8 cellular contexts compared by ENCODE assay signal in the genomic region with DNA sequence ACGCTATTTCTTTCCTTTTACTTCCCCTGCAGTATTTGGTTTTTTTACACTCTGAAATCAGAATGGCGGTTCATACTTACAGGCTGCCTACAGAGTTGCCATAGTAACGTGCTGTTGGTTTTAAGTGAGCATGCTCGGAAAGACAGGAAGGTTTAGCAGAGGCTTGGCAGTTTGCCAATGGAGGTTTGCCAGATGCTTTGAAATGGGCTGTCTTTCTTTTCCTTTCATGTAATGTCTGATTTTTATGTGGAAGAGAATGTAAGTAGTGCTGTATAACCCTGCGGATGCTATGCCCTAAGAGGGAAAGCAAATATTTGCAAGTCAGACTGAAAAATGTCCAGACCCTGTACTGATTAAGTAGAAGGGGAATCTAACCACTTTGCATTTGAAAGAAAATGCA. TPM values are rescaled to one million over a fixed set of nuclear protein-coding genes. Genes with fewer than 3 reads are reported as not detected.
DNase-seq lines count a peak whose midpoint lies in the region; ATAC-seq and TF ChIP-seq lines count a peak whose summit lies in the region.

No MANE protein-coding gene starts in this region.

- H3K9me3 ChIP-seq in AG04450 (ENCODE audit: control insufficient read depth, insufficient read depth, low read length) (no peaks in the 10 kb centered on the region), colonic mucosa (no peaks in the 10 kb centered on the region)

- CTCF ChIA-PET in AG04450 (lab: Charles Lee), result no interaction called here

- DNase-seq in AG04450 (ENCODE audit: low read depth, low spot score) (peak; percentile 94), NCI-H226 (peak; percentile 90), colonic mucosa (peak; percentile 93), left kidney (ENCODE audit: low read depth, low spot score) (peak; percentile 96)
- peak; percentile 85 for DNase-seq in activated CD4-positive, alpha-beta T cell treated with anti-CD3 and anti-CD28 coated beads for 48 hours
- peak; percentile 76 to 83 for DNase-seq in stimulated activated CD4-positive, alpha-beta T cell treated with anti-CD3 and anti-CD28 coated beads, Interleukin-2, amount 100 ng/mL, for 24 hours

- ATAC-seq in GM19025 (IDR thresholded peaks at IDR 0.05; ENCODE audit: low read depth, unreplicated experiment) (peak; percentile 63), HG03280 (IDR thresholded peaks at IDR 0.05; ENCODE audit: unreplicated experiment) (peak; percentile 96)

- H3K27me3 ChIP-seq in AG04450 (ENCODE audit: control insufficient read depth, insufficient read depth, low read length) (no peaks in the 10 kb centered on the region), colonic mucosa (no peaks in the 10 kb centered on the region)

- H3K36me3 ChIP-seq in colonic mucosa, result no peaks in the 10 kb centered on the region

- peak overlapping the region; percentile 17; the same call in 1 of the 2 replicates for H3K4me3 ChIP-seq in AG04450 (ENCODE audit: low read depth, low read length)
- no peak overlapping the region for H3K4me3 ChIP-seq in colonic mucosa

- TF ChIP-seq CTCF in AG04450 (IDR thresholded peaks at IDR 0.05; ENCODE audit: low read depth, low read length), result no peak
- TF ChIP-seq CTCF in colonic mucosa (IDR thresholded peaks at IDR 0.05), result no peak

- POLR2A ChIA-PET in AG04450 (lab: Yijun Ruan, JAX), result no interaction called here

- H3K9ac ChIP-seq in colonic mucosa (ENCODE audit: low read depth in 2 of 2, low read length in 2 of 2), result peak overlapping the region in 1 of 2 donors; percentile 26

- intact Hi-C loops in colonic mucosa (cut with DNase I), result no loop called here

- no peaks in the 10 kb centered on the region for H3K4me1 ChIP-seq in colonic mucosa

- H3K27ac ChIP-seq in AG04450 (ENCODE audit: low read depth, low read length) (no peak overlapping the region), colonic mucosa (peak overlapping the region; percentile 24)

RNA-seq across cellular contexts. Expression of gene ARID4A, which starts 32.8 kb away (rescaled TPM):
- polyA plus RNA-seq in AG04450 (2011; rRNA removed), result 7.4 and 12.4 TPM in 2 replicates
- 14.8 and 22.4 TPM in 2 replicates for polyA minus RNA-seq in AG04450 (2011; rRNA and poly(A)+ RNA removed)
- total RNA-seq in colonic mucosa, result 10 to 100 TPM; 21.4 to 26.8 TPM
